In genomic region chr9:78491402-78491801, GRCh38 we compare ENCODE assay signal across 4 cellular contexts.
"Had no signal": no experiment of that assay in that cellular context is flagged by ENCODE, and none has a peak within 500 bp of the region (broad histone marks: within the 10 kb centered on the region; RNA-seq: fewer than 3 reads in every experiment).

No MANE protein-coding gene starts in this region.

- H3K4me3 ChIP-seq: GM23338 had no signal

- H3K27ac ChIP-seq: HL-60 had no signal

- DNase-seq: H9, HCEC 1CT had no signal

- H2AFZ ChIP-seq: GM23338 had no signal

- H3K4me2 ChIP-seq: GM23338 had no signal
